ENCODE assay signal across 8 cellular contexts in the genomic region with DNA sequence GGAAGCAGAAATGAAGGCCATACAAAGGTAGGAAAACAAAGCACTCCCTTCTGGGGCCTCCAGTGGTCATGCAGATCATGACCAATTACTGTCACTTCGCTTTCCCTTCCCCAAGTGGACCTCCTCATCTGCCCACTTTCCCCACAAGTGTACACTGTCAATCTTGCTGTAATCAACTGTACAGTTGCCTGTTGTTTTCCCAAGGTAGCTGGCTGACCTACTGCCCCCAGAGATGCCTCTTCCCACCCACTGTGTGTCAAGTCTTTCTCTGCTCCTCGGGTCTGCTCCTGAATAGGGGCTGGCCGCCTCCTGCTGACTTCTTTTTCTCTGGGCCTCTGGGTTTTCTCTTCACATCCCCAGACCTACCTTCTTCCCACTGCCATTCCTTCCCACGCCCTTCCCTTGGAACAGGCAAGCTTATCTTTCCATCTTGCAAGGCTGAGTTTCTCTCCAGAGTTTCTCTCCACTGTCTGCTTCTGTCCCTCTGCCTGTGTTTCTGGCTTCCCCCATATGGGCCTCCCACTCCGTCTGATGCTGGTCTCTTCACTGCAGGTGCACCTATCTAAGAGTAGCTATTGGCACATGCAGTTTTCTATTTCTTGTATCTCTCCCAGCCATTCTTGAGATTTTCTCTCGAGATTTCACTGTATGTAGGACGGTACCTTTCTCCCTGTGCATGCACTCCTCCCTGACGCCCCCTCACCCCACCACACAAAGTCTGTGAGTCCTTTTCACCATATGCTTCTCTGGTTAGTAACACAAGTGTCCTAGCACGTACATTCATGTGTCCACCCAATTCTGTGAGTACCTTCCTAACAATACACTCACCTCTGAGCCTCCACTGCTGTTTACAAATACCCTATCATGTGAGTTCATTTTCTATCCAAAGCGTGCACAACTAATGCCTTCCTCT. TPM values are rescaled to one million over a fixed set of nuclear protein-coding genes. Genes with fewer than 3 reads are reported as not detected.
DNase-seq lines count a peak whose midpoint lies in the region; ATAC-seq, FAIRE-seq and TF ChIP-seq lines count a peak whose summit lies in the region.

No MANE protein-coding gene starts in this region.

- FAIRE-seq in A549 (lab: Jason Lieb, UNC), result no peak

- H3K27ac Mint-ChIP-seq in chondrocyte (ENCODE audit: unreplicated experiment), result peak overlapping the region; percentile 87

- H3K9me3 Mint-ChIP-seq in chondrocyte (ENCODE audit: low read depth), result no peaks in the 10 kb centered on the region

- 72% methylated on average over 10 of the region's 10 CpGs for WGBS in A549 (ENCODE audit: missing lambda C conversion rate)
- WGBS in mesodermal cell (ENCODE audit: insufficient coverage in 2 of 2), 2 experiments, result 62 to 63% methylated on average over 9 of the region's 10 CpGs

- H3K4me1 ChIP-seq in A549, result peaks cover 49% of the 10 kb centered on the region
- H3K4me1 ChIP-seq in mesodermal cell (ENCODE audit: control insufficient read depth, insufficient read depth, low read length, poor library complexity, severe bottlenecking), result peaks cover 9% of the 10 kb centered on the region

- TF ChIP-seq POLR2A in A549 (IDR thresholded peaks at IDR 0.05; ENCODE audit: low read length), result no peak

- H3K9me3 ChIP-seq in A549 (no peaks in the 10 kb centered on the region), mesodermal cell (ENCODE audit: control insufficient read depth, low read length) (no peaks in the 10 kb centered on the region)

- in situ Hi-C loops in GM13976 (cut with MboI; ENCODE audit: low sequenced_read_pairs, unreplicated experiment), result no loop called here

- H3K4me3 ChIP-seq in A549, result peak overlapping the region; percentile 67
- peak overlapping the region; percentile 70 for H3K4me3 ChIP-seq in HL-60 (replicated peaks; ENCODE audit: insufficient read depth, low read length)
- H3K4me3 ChIP-seq in mesodermal cell (ENCODE audit: extremely low read depth, insufficient read depth, low read length, poor library complexity, severe bottlenecking), result peak overlapping the region; percentile 69

- H3K4me1 Mint-ChIP-seq in chondrocyte (ENCODE audit: low read depth), result peaks cover 66% of the 10 kb centered on the region

- H3K27ac ChIP-seq in A549, result peak overlapping the region in 1 of 2 experiments; percentile 95; a peak in 3 of 6 replicates
- H3K27ac ChIP-seq in HL-60 (replicated peaks), result no peak overlapping the region
- H3K27ac ChIP-seq in mesodermal cell (ENCODE audit: low read depth, low read length, severe bottlenecking), result no peak overlapping the region

- peaks cover 3% of the 10 kb centered on the region for H3K36me3 Mint-ChIP-seq in chondrocyte (ENCODE audit: low read depth)

- peak overlapping the region; percentile 93 for H3K4me2 ChIP-seq in A549

- DNase-seq in A549 (ENCODE audit: low read depth in 1 of 2, low spot score in 1 of 2), result no peak
- DNase-seq in HL-60 (ENCODE audit: low read depth in 1 of 2, low spot score in 1 of 2), result no peak
- DNase-seq in chondrocyte (ENCODE audit: low spot score), result no peak
- DNase-seq in GM13976 (ENCODE audit: low spot score), result no peak
- no peak for DNase-seq in NOMO-1 (lab: John Stamatoyannopoulos, UW; ENCODE audit: unreplicated experiment in 2 of 2)

- H3K4me3 Mint-ChIP-seq in chondrocyte (ENCODE audit: unreplicated experiment), result peak overlapping the region; percentile 84

- no peak for TF ChIP-seq CTCF in A549 (IDR thresholded peaks at IDR 0.05)
- no peak for TF ChIP-seq CTCF in HL-60 (IDR thresholded peaks at IDR 0.05; ENCODE audit: insufficient read depth, low read length)
- TF ChIP-seq CTCF in chondrocyte (IDR thresholded peaks at IDR 0.05), result no peak
- TF ChIP-seq CTCF in GM13976 (IDR thresholded peaks at IDR 0.05; ENCODE audit: borderline replicate concordance, control extremely low read depth, extremely low read depth, insufficient read depth, missing control alignments), result no peak

- no peak for TF ChIP-seq RAD21 in A549 (conservative IDR thresholded peaks at IDR 0.05 in 1 of 2, IDR thresholded peaks at IDR 0.05 in 1 of 2)

- ATAC-seq in A549 (no peak), GM19395 (IDR thresholded peaks at IDR 0.05; ENCODE audit: unreplicated experiment) (no peak), GM18909 (IDR thresholded peaks at IDR 0.05; ENCODE audit: poor library complexity, unreplicated experiment) (no peak)

- CTCF ChIA-PET in A549 (lab: Yijun Ruan, JAX), result interaction anchor here (0.8 to 8.3 kb wide), 8 partner anchors 11 to 642 kb away, joined by 3 to 76 read pairs (median 6); no protein-coding TSS in a partner anchor

- H3K36me3 ChIP-seq in mesodermal cell (ENCODE audit: control insufficient read depth, insufficient read depth, low read length), result no peaks in the 10 kb centered on the region

- POLR2A ChIA-PET in A549 (lab: Yijun Ruan, JAX), result no interaction called here

- H3K27me3 Mint-ChIP-seq in chondrocyte (ENCODE audit: low read depth), result no peaks in the 10 kb centered on the region

- H3K27me3 ChIP-seq in HL-60 (ENCODE audit: insufficient read depth, poor library complexity, severe bottlenecking), result no peaks in the 10 kb centered on the region

- TF ChIP-seq EP300 in A549 (IDR thresholded peaks at IDR 0.05), result no peak

TF ChIP-seq in A549, 52 proteins besides CTCF, POLR2A, EP300 and RAD21:
- TF ChIP-seq POLR2AphosphoS2 (conservative IDR thresholded peaks at IDR 0.05; ENCODE audit: low read length) (no peak), BHLHE40 (IDR thresholded peaks at IDR 0.05; ENCODE audit: low read depth, low read length) (0 out of 2 replicates have a peak, but pooled peaks have one; percentile 9)

RNA-seq across cellular contexts. Expression of a gene that starts 2.3 kb away (rescaled TPM):
- polyA plus RNA-seq in A549 (2011; rRNA removed) (23.8 and 24.2 TPM in 2 replicates), A549 (2017; fragmentation: RNase III; extraction: RNeasy Plus Mini Kit Qiagen cat#74134 plus additional on column Dnase treatment) (9.7 to 12.5 TPM (median 11.8 TPM) in 3 replicates)
- 3.8 and 4.0 TPM in 2 replicates for polyA plus RNA-seq in A549 (2012; cell fraction: cytosol; rRNA removed)
- polyA plus RNA-seq in A549 (2012; cell fraction: nucleus; rRNA removed), result 3.5 and 4.9 TPM in 2 replicates
- 25.5 and 26.9 TPM in 2 replicates for polyA minus RNA-seq in A549 (2011; rRNA and poly(A)+ RNA removed)
- 51.7 to 83.8 TPM (median 59.3 TPM) in 3 replicates for total RNA-seq in chondrocyte
- 11.4 TPM for polyA plus RNA-seq in mesodermal cell (2013, experiment 1 of 2)
- polyA plus RNA-seq in mesodermal cell (2013, experiment 2 of 2), result 9.2 TPM
